In genomic region chr14:64654072-64654899, GRCh38 we compare ENCODE assay signal across 8 cellular contexts. TPM values are rescaled to one million over a fixed set of nuclear protein-coding genes. Genes with fewer than 3 reads are reported as not detected.
A peak's percentile ranks its signal among the peaks of the same experiment; 100 is the strongest.
DNase-seq lines count a peak whose midpoint lies in the region; ATAC-seq lines count a peak whose summit lies in the region.

No MANE protein-coding gene starts in this region.

- no peaks in the 10 kb centered on the region for H3K9me3 Mint-ChIP-seq in activated naive CD8-positive, alpha-beta T cell treated with anti-CD3 and anti-CD28 coated beads for 36 hours
- H3K9me3 Mint-ChIP-seq in activated T-cell treated with anti-CD3 and anti-CD28 coated beads, Interleukin-2, amount 50 U/mL, for 24 hours: no peaks in the 10 kb centered on the region

- ATAC-seq in HG02852 (IDR thresholded peaks at IDR 0.05; ENCODE audit: unreplicated experiment) (peak; percentile 50), HG02623 (IDR thresholded peaks at IDR 0.05; ENCODE audit: unreplicated experiment) (no peak), GM18873 (IDR thresholded peaks at IDR 0.05; ENCODE audit: low FRiP score, unreplicated experiment) (no peak)

- peaks cover 14% of the 10 kb centered on the region for H3K27me3 Mint-ChIP-seq in activated naive CD8-positive, alpha-beta T cell treated with anti-CD3 and anti-CD28 coated beads for 36 hours
- peaks cover 17% of the 10 kb centered on the region for H3K27me3 Mint-ChIP-seq in activated T-cell treated with anti-CD3 and anti-CD28 coated beads, Interleukin-2, amount 50 U/mL, for 24 hours

- peak; percentile 72 for DNase-seq in AG08395 (ENCODE audit: low spot score)
- DNase-seq in activated naive CD8-positive, alpha-beta T cell treated with anti-CD3 and anti-CD28 coated beads for 36 hours: no peak
- DNase-seq in kidney glomerular epithelial cell (lab: John Stamatoyannopoulos, UW): peak; percentile 85
- DNase-seq in stimulated activated naive CD4-positive, alpha-beta T cell (lab: John Stamatoyannopoulos, UW): no peak
- no peak for DNase-seq in activated T-cell treated with anti-CD3 and anti-CD28 coated beads, Interleukin-2, amount 50 U/mL, for 24 hours

- H3K36me3 Mint-ChIP-seq in activated naive CD8-positive, alpha-beta T cell treated with anti-CD3 and anti-CD28 coated beads for 36 hours: no peaks in the 10 kb centered on the region
- H3K36me3 Mint-ChIP-seq in activated T-cell treated with anti-CD3 and anti-CD28 coated beads, Interleukin-2, amount 50 U/mL, for 24 hours (ENCODE audit: low read depth): no peaks in the 10 kb centered on the region

- peaks cover 16% of the 10 kb centered on the region for H3K4me1 Mint-ChIP-seq in activated naive CD8-positive, alpha-beta T cell treated with anti-CD3 and anti-CD28 coated beads for 36 hours
- H3K4me1 Mint-ChIP-seq in activated T-cell treated with anti-CD3 and anti-CD28 coated beads, Interleukin-2, amount 50 U/mL, for 24 hours (ENCODE audit: low read depth): peaks cover 17% of the 10 kb centered on the region

- H3K4me3 Mint-ChIP-seq in activated naive CD8-positive, alpha-beta T cell treated with anti-CD3 and anti-CD28 coated beads for 36 hours: no peak overlapping the region
- no peak overlapping the region for H3K4me3 Mint-ChIP-seq in activated T-cell treated with anti-CD3 and anti-CD28 coated beads, Interleukin-2, amount 50 U/mL, for 24 hours

- H3K27ac Mint-ChIP-seq in activated naive CD8-positive, alpha-beta T cell treated with anti-CD3 and anti-CD28 coated beads for 36 hours: peak overlapping the region; percentile 31
- no peak overlapping the region for H3K27ac Mint-ChIP-seq in activated T-cell treated with anti-CD3 and anti-CD28 coated beads, Interleukin-2, amount 50 U/mL, for 24 hours

RNA-seq across cellular contexts. Expression of gene PLEKHG3, which starts 49.9 kb away (rescaled TPM):
- total RNA-seq in activated naive CD8-positive, alpha-beta T cell treated with anti-CD3 and anti-CD28 coated beads for 36 hours: under 1 TPM in 1 of 2 experiments, not detected in 1; 0.12 TPM

Comparison
In these comparisons a context has a peak if more than half of its experiments do, and no peak if none do; other contexts are left out.
1. DNase-seq: peak in AG08395 (single experiment) and kidney glomerular epithelial cell (single experiment); none in activated naive CD8-positive, alpha-beta T cell treated with anti-CD3 and anti-CD28 coated beads for 36 hours (single experiment), stimulated activated naive CD4-positive, alpha-beta T cell (0 of 6) and activated T-cell treated with anti-CD3 and anti-CD28 coated beads, Interleukin-2, amount 50 U/mL, for 24 hours (single experiment).